Comparison of ENCODE assay signal across 23 cellular contexts in the genomic region with DNA sequence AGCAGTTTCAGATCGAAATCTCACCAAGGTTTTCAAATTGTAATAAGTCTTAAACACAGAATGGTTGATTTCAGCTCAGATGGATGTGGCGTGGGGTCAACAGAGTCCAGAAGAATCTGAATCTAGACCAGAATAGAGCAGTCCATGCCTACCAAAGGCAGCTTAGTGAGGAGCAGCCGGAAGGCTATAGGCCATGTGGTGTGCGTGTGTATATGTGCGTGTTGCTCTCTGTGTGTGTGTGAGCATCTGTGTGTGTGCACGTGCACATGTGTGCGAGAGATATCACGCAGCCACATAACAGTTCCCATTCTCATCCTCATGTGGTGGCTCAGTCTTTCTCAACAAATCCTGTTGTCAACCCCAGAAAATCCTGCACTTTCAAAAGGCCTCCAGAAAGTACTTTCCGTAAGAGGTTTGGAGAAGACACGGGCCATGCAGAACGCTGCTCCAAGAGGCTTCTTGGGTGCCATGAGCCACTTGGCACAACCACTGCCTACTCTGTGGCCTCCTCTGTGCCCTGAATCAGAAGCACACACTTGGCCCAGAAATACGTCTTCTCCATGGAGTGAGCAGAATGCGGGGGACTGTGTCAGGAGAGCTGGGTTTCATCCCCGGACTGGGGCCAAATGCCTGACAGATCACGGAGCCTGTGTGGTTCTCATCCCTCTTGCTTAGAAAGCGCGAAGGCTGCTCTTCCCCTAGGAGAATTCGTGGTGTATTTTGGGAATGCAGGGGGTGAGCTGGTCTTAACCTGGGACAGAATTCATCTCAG.
"Had no signal": no experiment of that assay in that cellular context is flagged by ENCODE, and none has a peak within 500 bp of the region (broad histone marks: within the 10 kb centered on the region; RNA-seq: fewer than 3 reads in every experiment).

No MANE protein-coding gene starts in this region.

- H3K4me1 ChIP-seq: left lung, right lobe of liver, thyroid gland had no signal

- FAIRE-seq: colon, endometrium, keratinocyte had no signal

- H3K27ac Mint-ChIP-seq: activated CD4-positive, alpha-beta T cell treated with anti-CD3 and anti-CD28 coated beads for 36 hours; activated CD8-positive, alpha-beta T cell treated with anti-CD3 and anti-CD28 coated beads for 36 hours; activated naive CD8-positive, alpha-beta T cell treated with anti-CD3 and anti-CD28 coated beads, Interleukin-2, amount 10 ng/mL, durations not matched to agents 7 days and 5 days; activated T-helper 1 cell treated with anti-CD3 and anti-CD28 coated beads, Interleukin-12 subunit alpha, Interleukin-12 subunit beta, Interleukin-2, Interleukin-4 antibody, amounts not matched to agents 30 ng/mL and 10 ng/mL and 1 ng/mL, durations not matched to agents 14 hours and 24 hours and 36 hours; stimulated activated naive B cell treated with anti-CD40 and anti-IgM and Interleukin-4, amounts not matched to agents 10 μg/mL and 1 μg/mL and 100 μg/mL, for 72 hours had no signal

- ATAC-seq: activated CD4-positive, alpha-beta T cell treated with anti-CD3 and anti-CD28 coated beads for 36 hours; activated CD8-positive, alpha-beta T cell treated with anti-CD3 and anti-CD28 coated beads for 36 hours; body of pancreas; left lung; right lobe of liver; stimulated activated naive B cell treated with anti-CD40 and anti-IgM and Interleukin-4, amounts not matched to agents 10 μg/mL and 1 μg/mL and 100 μg/mL, for 72 hours had no signal

- H3K27ac ChIP-seq: body of pancreas, left lung, ovary, right lobe of liver, thyroid gland had no signal

- H3K36me3 Mint-ChIP-seq: activated naive CD8-positive, alpha-beta T cell treated with anti-CD3 and anti-CD28 coated beads, Interleukin-2, amount 10 ng/mL, durations not matched to agents 7 days and 5 days; stimulated activated naive B cell treated with anti-CD40 and anti-IgM and Interleukin-4, amounts not matched to agents 10 μg/mL and 1 μg/mL and 100 μg/mL, for 72 hours had no signal

- DNase-seq: activated CD4-positive, alpha-beta T cell treated with anti-CD3 and anti-CD28 coated beads for 36 hours; activated CD8-positive, alpha-beta T cell treated with anti-CD3 and anti-CD28 coated beads for 36 hours; activated naive CD4-positive, alpha-beta T cell treated with Interleukin-2 at 50 U/mL for 16 hours; activated naive CD8-positive, alpha-beta T cell treated with anti-CD3 and anti-CD28 coated beads, Interleukin-2, amount 10 ng/mL, durations not matched to agents 7 days and 5 days; amygdala; body of pancreas; central memory CD4-positive, alpha-beta T cell; erythroblast; foreskin melanocyte; glutamatergic neuron; hypothalamus; left lung; mammary epithelial cell; stimulated activated CD4-positive, alpha-beta T cell treated with anti-CD3 and anti-CD28 coated beads, Interleukin-4, amount 100 ng/mL, for 4 hours; stimulated activated naive B cell treated with anti-CD40 and anti-IgM and Interleukin-4, amounts not matched to agents 10 μg/mL and 1 μg/mL and 100 μg/mL, for 72 hours; thyroid gland had no signal

- H3K4me3 ChIP-seq: body of pancreas, left lung, ovary, right lobe of liver, thyroid gland had no signal

- H3K4me3 Mint-ChIP-seq: activated CD4-positive, alpha-beta T cell treated with anti-CD3 and anti-CD28 coated beads for 36 hours; activated CD8-positive, alpha-beta T cell treated with anti-CD3 and anti-CD28 coated beads for 36 hours; activated naive CD8-positive, alpha-beta T cell treated with anti-CD3 and anti-CD28 coated beads, Interleukin-2, amount 10 ng/mL, durations not matched to agents 7 days and 5 days; activated T-helper 1 cell treated with anti-CD3 and anti-CD28 coated beads, Interleukin-12 subunit alpha, Interleukin-12 subunit beta, Interleukin-2, Interleukin-4 antibody, amounts not matched to agents 30 ng/mL and 10 ng/mL and 1 ng/mL, durations not matched to agents 14 hours and 24 hours and 36 hours; neural crest cell; stimulated activated naive B cell treated with anti-CD40 and anti-IgM and Interleukin-4, amounts not matched to agents 10 μg/mL and 1 μg/mL and 100 μg/mL, for 72 hours had no signal

- H3K4me1 Mint-ChIP-seq: activated CD4-positive, alpha-beta T cell treated with anti-CD3 and anti-CD28 coated beads for 36 hours; stimulated activated naive B cell treated with anti-CD40 and anti-IgM and Interleukin-4, amounts not matched to agents 10 μg/mL and 1 μg/mL and 100 μg/mL, for 72 hours had no signal

- H3K9me3 Mint-ChIP-seq: activated CD8-positive, alpha-beta T cell treated with anti-CD3 and anti-CD28 coated beads for 36 hours had no signal

- H3K27me3 ChIP-seq: body of pancreas, left lung, ovary, right lobe of liver, thyroid gland had no signal

- H3K36me3 ChIP-seq: left lung, ovary, right lobe of liver, thyroid gland had no signal

- H3K9me3 ChIP-seq: body of pancreas, ovary, right lobe of liver, thyroid gland had no signal
